Comparison of ENCODE assay signal across 18 cellular contexts in genomic region chr11:64629796-64630562, GRCh38. TPM values are rescaled to one million over a fixed set of nuclear protein-coding genes. Genes with fewer than 3 reads are reported as not detected.
DNase-seq lines count a peak whose midpoint lies in the region; TF ChIP-seq lines count a peak whose summit lies in the region.
"Had no signal": no experiment of that assay in that cellular context is flagged by ENCODE, and none has a peak within 500 bp of the region (broad histone marks: within the 10 kb centered on the region; RNA-seq: fewer than 3 reads in every experiment).

No MANE protein-coding gene starts in this region.

- H3K27me3 Mint-ChIP-seq in HFFc6 (ENCODE audit: insufficient read depth) = peaks cover 65% of the 10 kb centered on the region
- H3K27me3 Mint-ChIP-seq: natural killer cell treated with Interleukin-12 subunit alpha and Interleukin-12 subunit beta and Interleukin-15 and Interleukin-18, amount 100 ng/mL, for 72 hours had no signal

- H3K36me3 Mint-ChIP-seq in HFFc6 (ENCODE audit: low read depth) = no peaks in the 10 kb centered on the region
- H3K36me3 Mint-ChIP-seq: CD8-positive, alpha-beta memory T cell; natural killer cell treated with Interleukin-12 subunit alpha and Interleukin-12 subunit beta and Interleukin-15 and Interleukin-18, amount 100 ng/mL, for 72 hours had no signal

- no peaks in the 10 kb centered on the region for H3K4me1 ChIP-seq in adrenal gland (replicated peaks in 1 of 2)
- peaks cover 2% of the 10 kb centered on the region for H3K4me1 ChIP-seq in iPS-15b (ENCODE audit: control insufficient read depth, insufficient read depth, low read length)

- no peaks in the 10 kb centered on the region for H3K9me3 ChIP-seq in adrenal gland (replicated peaks in 1 of 3)
- no peaks in the 10 kb centered on the region for H3K9me3 ChIP-seq in iPS-15b (ENCODE audit: control insufficient read depth, insufficient read depth, low read length)

- no peaks in the 10 kb centered on the region for H3K9me3 Mint-ChIP-seq in HFFc6
- H3K9me3 Mint-ChIP-seq: activated T-helper 2 cell treated with anti-CD3 and anti-CD28 coated beads, Interferon-gamma antibody, Interleukin-2, Interleukin-4, amounts not matched to agents 10 μg/mL and 5 μg/mL and 100 μg/mL, durations not matched to agents 14 hours and 24 hours and 36 hours; CD8-positive, alpha-beta memory T cell; natural killer cell treated with Interleukin-12 subunit alpha and Interleukin-12 subunit beta and Interleukin-15 and Interleukin-18, amount 100 ng/mL, for 72 hours had no signal

- H3K27ac Mint-ChIP-seq in HFFc6 = no peak overlapping the region
- H3K27ac Mint-ChIP-seq: activated T-helper 2 cell treated with anti-CD3 and anti-CD28 coated beads, Interferon-gamma antibody, Interleukin-2, Interleukin-4, amounts not matched to agents 10 μg/mL and 5 μg/mL and 100 μg/mL, durations not matched to agents 14 hours and 24 hours and 36 hours; natural killer cell treated with Interleukin-12 subunit alpha and Interleukin-12 subunit beta and Interleukin-15 and Interleukin-18, amount 100 ng/mL, for 72 hours had no signal

- H3K36me3 ChIP-seq in adrenal gland (replicated peaks in 1 of 2) = no peaks in the 10 kb centered on the region
- peaks cover 3% of the 10 kb centered on the region for H3K36me3 ChIP-seq in iPS-15b (ENCODE audit: control insufficient read depth, insufficient read depth, low read length)

- no peak for TF ChIP-seq POLR2A in adrenal gland (IDR thresholded peaks at IDR 0.05)

- no peaks in the 10 kb centered on the region for H3K27me3 ChIP-seq in adrenal gland
- peaks cover 16% of the 10 kb centered on the region for H3K27me3 ChIP-seq in iPS-15b (ENCODE audit: control insufficient read depth, insufficient read depth, low read length)

- H3K27ac ChIP-seq in adrenal gland (no peak overlapping the region), temporal lobe (ENCODE audit: low read depth, low read length) (peak overlapping the region; percentile 21)

- H3K4me3 ChIP-seq in adrenal gland = no peak overlapping the region
- peak overlapping the region; percentile 37 for H3K4me3 ChIP-seq in iPS-15b (ENCODE audit: low read depth, low read length)

- no peak overlapping the region for H3K9ac ChIP-seq in iPS-15b (ENCODE audit: low read depth, low read length)

- 40 to 57% (median 44%) methylated on average over 34 to 56 of the region's 56 CpGs for WGBS in adrenal gland, 4 donors

- no peak overlapping the region for H3K4me3 Mint-ChIP-seq in HFFc6
- H3K4me3 Mint-ChIP-seq: CD8-positive, alpha-beta memory T cell; natural killer cell treated with Interleukin-12 subunit alpha and Interleukin-12 subunit beta and Interleukin-15 and Interleukin-18, amount 100 ng/mL, for 72 hours had no signal

- DNase-seq in HFFc6 (no peak), adrenal gland (peak in 6 of 7 donors; percentile 44 to 64 (median 62)), RKO (ENCODE audit: low spot score) (no peak), germinal center (ENCODE audit: low spot score) (no peak), HuH-7 (ENCODE audit: low spot score) (no peak)
- no peak for DNase-seq in activated CD4-positive, alpha-beta T cell treated with anti-CD3 and anti-CD28 coated beads, Interleukin-2, amount 50 U/mL, for 1 hour
- DNase-seq: activated CD4-positive, alpha-beta T cell treated with anti-CD3 and anti-CD28 coated beads, Interleukin-2, amount 50 U/mL, for 4 hours; CD8-positive, alpha-beta memory T cell; left cardiac atrium; MV-4-11; NCI-H226; T-helper 9 cell had no signal

- intact Hi-C loops in adrenal gland (cut with DNase I) = no loop called here

- no peaks in the 10 kb centered on the region for H3K4me1 Mint-ChIP-seq in HFFc6 (ENCODE audit: low read depth)

- TF ChIP-seq CTCF in HFFc6 (IDR thresholded peaks at IDR 0.05) = peak; percentile 41
- no peak for TF ChIP-seq CTCF in adrenal gland (IDR thresholded peaks at IDR 0.05)

RNA-seq across cellular contexts. Expression of gene SLC22A12, which starts 39.0 kb away (rescaled TPM):
- not detected for total RNA-seq in HFFc6 (2021; fragmentation: NEBNext Ultra II Directional; extraction: Animal tissue kit (Norgen Biotek cat#: 25700))
- not detected for total RNA-seq in adrenal gland
- not detected for polyA plus RNA-seq in adrenal gland
- total RNA-seq in temporal lobe = not detected
- total RNA-seq: activated T-helper 2 cell treated with anti-CD3 and anti-CD28 coated beads, Interferon-gamma antibody, Interleukin-2, Interleukin-4, amounts not matched to agents 10 μg/mL and 5 μg/mL and 100 μg/mL, durations not matched to agents 14 hours and 24 hours and 36 hours; astrocyte; CD8-positive, alpha-beta memory T cell; glomerular endothelial cell; left cardiac atrium; natural killer cell treated with Interleukin-12 subunit alpha and Interleukin-12 subunit beta and Interleukin-15 and Interleukin-18, amount 100 ng/mL, for 72 hours had no signal
- polyA plus RNA-seq: CD8-positive, alpha-beta memory T cell had no signal

Comparison
In these comparisons a context has a peak if more than half of its experiments do, and no peak if none do; other contexts are left out.
1. DNase-seq: peak in adrenal gland (6 of 7); none in HFFc6 (single experiment), RKO (single experiment), activated CD4-positive, alpha-beta T cell treated with anti-CD3 and anti-CD28 coated beads, Interleukin-2, amount 50 U/mL, for 1 hour (single experiment), germinal center (single experiment) and HuH-7 (single experiment).